Comparison of ENCODE assay signal across 10 cellular contexts in genomic region chr7:148912758-148913541, GRCh38. TPM values are rescaled to one million over a fixed set of nuclear protein-coding genes. Genes with fewer than 3 reads are reported as not detected.
DNase-seq lines count a peak whose midpoint lies in the region; ATAC-seq and TF ChIP-seq lines count a peak whose summit lies in the region.
"Had no signal": no experiment of that assay in that cellular context is flagged by ENCODE, and none has a peak within 500 bp of the region (broad histone marks: within the 10 kb centered on the region; RNA-seq: fewer than 3 reads in every experiment).

No MANE protein-coding gene starts in this region.

- H3K27me3 ChIP-seq in gastroesophageal sphincter: peaks cover 26% of the 10 kb centered on the region

- TF ChIP-seq CTCF in activated CD8-positive, alpha-beta T cell treated with anti-CD3 and anti-CD28 coated beads for 36 hours (IDR thresholded peaks at IDR 0.05): no peak
- TF ChIP-seq CTCF in gastroesophageal sphincter (IDR thresholded peaks at IDR 0.05): no peak
- no peak for TF ChIP-seq CTCF in endothelial cell (IDR thresholded peaks at IDR 0.05; ENCODE audit: unreplicated experiment)

- H3K4me3 ChIP-seq in gastroesophageal sphincter: no peak overlapping the region
- H3K4me3 ChIP-seq: dorsolateral prefrontal cortex had no signal

- no peaks in the 10 kb centered on the region for H3K36me3 ChIP-seq in gastroesophageal sphincter

- H3K9me3 ChIP-seq in gastroesophageal sphincter: no peaks in the 10 kb centered on the region

- no peak for TF ChIP-seq POLR2A in gastroesophageal sphincter (IDR thresholded peaks at IDR 0.05)

- no peak for TF ChIP-seq EP300 in gastroesophageal sphincter (IDR thresholded peaks at IDR 0.05)

- intact Hi-C loops in activated CD8-positive, alpha-beta T cell treated with anti-CD3 and anti-CD28 coated beads for 36 hours (cut with micrococcal nuclease): loop anchor here (1.0 to 5.0 kb wide), 4 partner anchors 13 to 41 kb away; partner anchors contain the start of gene EZH2

- no peaks in the 10 kb centered on the region for H3K4me1 ChIP-seq in gastroesophageal sphincter

- CTCF ChIA-PET in activated CD8-positive, alpha-beta T cell treated with anti-CD3 and anti-CD28 coated beads for 36 hours (lab: Charles Lee): interaction anchor here (0.7 to 5.1 kb wide), 11 partner anchors 10 to 57 kb away, joined by 3 to 38 read pairs (median 6); partner anchors contain the start of gene EZH2

- peaks cover 71% of the 10 kb centered on the region for H3K4me1 Mint-ChIP-seq in activated CD8-positive, alpha-beta T cell treated with anti-CD3 and anti-CD28 coated beads for 36 hours (ENCODE audit: low read depth)
- no peaks in the 10 kb centered on the region for H3K4me1 Mint-ChIP-seq in endothelial cell (ENCODE audit: unreplicated experiment)

- H3K27ac Mint-ChIP-seq in activated CD8-positive, alpha-beta T cell treated with anti-CD3 and anti-CD28 coated beads for 36 hours: peak overlapping the region; percentile 99
- no peak overlapping the region for H3K27ac Mint-ChIP-seq in endothelial cell (ENCODE audit: unreplicated experiment)

- no peaks in the 10 kb centered on the region for H3K27me3 Mint-ChIP-seq in activated CD8-positive, alpha-beta T cell treated with anti-CD3 and anti-CD28 coated beads for 36 hours
- no peaks in the 10 kb centered on the region for H3K27me3 Mint-ChIP-seq in endothelial cell (ENCODE audit: unreplicated experiment)

- peaks cover 8% of the 10 kb centered on the region for H3K36me3 Mint-ChIP-seq in activated CD8-positive, alpha-beta T cell treated with anti-CD3 and anti-CD28 coated beads for 36 hours (ENCODE audit: low read depth)
- no peaks in the 10 kb centered on the region for H3K36me3 Mint-ChIP-seq in endothelial cell (ENCODE audit: low read depth, unreplicated experiment)

- peak; percentile 86 for DNase-seq in activated CD8-positive, alpha-beta T cell treated with anti-CD3 and anti-CD28 coated beads for 36 hours
- peak; percentile 19 for DNase-seq in stimulated activated CD8-positive, alpha-beta memory T cell treated with anti-CD3 and anti-CD28 coated beads, Interleukin-12 subunit alpha, Interleukin-12 subunit beta, amount 100 ng/mL, for 1 hour (ENCODE audit: low read depth)
- DNase-seq in putamen (ENCODE audit: low spot score): no peak
- no peak for DNase-seq in NK-92 treated with Interleukin-12 subunit alpha and Interleukin-12 subunit beta, amount 100 ng/mL, for 24 hours (lab: John Stamatoyannopoulos, UW)
- DNase-seq in endothelial cell (ENCODE audit: low spot score): no peak
- DNase-seq: dorsolateral prefrontal cortex, trophoblast cell had no signal

- peak; percentile 52 for ATAC-seq in GM19372 (IDR thresholded peaks at IDR 0.05; ENCODE audit: low read depth, unreplicated experiment)
- ATAC-seq in HG03060 (IDR thresholded peaks at IDR 0.05; ENCODE audit: low read depth, unreplicated experiment): peak; percentile 50
- peak; percentile 64 for ATAC-seq in activated CD8-positive, alpha-beta T cell treated with anti-CD3 and anti-CD28 coated beads for 36 hours
- ATAC-seq in gastroesophageal sphincter: no peak

- POLR2A ChIA-PET in activated CD8-positive, alpha-beta T cell treated with anti-CD3 and anti-CD28 coated beads for 36 hours (lab: Charles Lee): interaction anchor here (1.0 to 8.7 kb wide), 17 partner anchors 9 to 406 kb away, joined by 3 to 107 read pairs (median 6); partner anchors contain the start of genes CUL1, EZH2 and PDIA4

- H3K27ac ChIP-seq in gastroesophageal sphincter: no peak overlapping the region
- H3K27ac ChIP-seq: dorsolateral prefrontal cortex had no signal

- H3K4me3 Mint-ChIP-seq in activated CD8-positive, alpha-beta T cell treated with anti-CD3 and anti-CD28 coated beads for 36 hours: peak overlapping the region; percentile 63
- H3K4me3 Mint-ChIP-seq in endothelial cell (ENCODE audit: unreplicated experiment): no peak overlapping the region

- peaks cover 3% of the 10 kb centered on the region for H3K9me3 Mint-ChIP-seq in activated CD8-positive, alpha-beta T cell treated with anti-CD3 and anti-CD28 coated beads for 36 hours
- H3K9me3 Mint-ChIP-seq in endothelial cell (ENCODE audit: unreplicated experiment): no peaks in the 10 kb centered on the region

- 69 to 81% methylated on average over 4 to 8 of the region's 8 CpGs for WGBS in gastroesophageal sphincter (ENCODE audit: low coverage in 1 of 2), 2 donors

RNA-seq across cellular contexts. Expression of gene EZH2, which starts 28.9 kb away (rescaled TPM):
- 100 to 1,000 TPM; 112 to 114 TPM for total RNA-seq in activated CD8-positive, alpha-beta T cell treated with anti-CD3 and anti-CD28 coated beads for 36 hours
- total RNA-seq in gastroesophageal sphincter: 1 to 10 TPM in 1 of 4 donors, under 1 TPM in 3; 0.62 to 1.5 (median 0.65) TPM
- 37.5 TPM for total RNA-seq in endothelial cell (ENCODE audit: unreplicated experiment)

Comparison
In these comparisons a context has a peak if more than half of its experiments do, and no peak if none do; other contexts are left out.
1. DNase-seq: peak in activated CD8-positive, alpha-beta T cell treated with anti-CD3 and anti-CD28 coated beads for 36 hours (single experiment) and stimulated activated CD8-positive, alpha-beta memory T cell treated with anti-CD3 and anti-CD28 coated beads, Interleukin-12 subunit alpha, Interleukin-12 subunit beta, amount 100 ng/mL, for 1 hour (single experiment); none in putamen (single experiment), NK-92 treated with Interleukin-12 subunit alpha and Interleukin-12 subunit beta, amount 100 ng/mL, for 24 hours (single experiment) and endothelial cell (single experiment).
2. RNA of gene EZH2, which starts 28.9 kb away (total RNA-seq): 112 to 114 TPM in activated CD8-positive, alpha-beta T cell treated with anti-CD3 and anti-CD28 coated beads for 36 hours and 37.5 TPM in endothelial cell (single experiment); 0.62 to 1.5 TPM in gastroesophageal sphincter; every median in the first group is over 10 times any median in the second.